Comparison of ENCODE assay signal across 1 cellular context in genomic region chr11:96309001-96309642, GRCh38.
TF ChIP-seq lines count a peak whose summit lies in the region.

No MANE protein-coding gene starts in this region.

TF ChIP-seq in HepG2, 621 proteins besides CTCF, POLR2A, EP300 and RAD21 (continued from another document):
- TF ChIP-seq NONO (IDR thresholded peaks at IDR 0.05): no peak
- no peak for TF ChIP-seq NONO (CRISPR knock-in tag; conservative IDR thresholded peaks at IDR 0.05)
- no peak for TF ChIP-seq MZF1 (CRISPR knock-in tag; IDR thresholded peaks at IDR 0.05; ENCODE audit: borderline replicate concordance)
- TF ChIP-seq PRDM4 (CRISPR knock-in tag; IDR thresholded peaks at IDR 0.05; ENCODE audit: borderline replicate concordance): no peak
- no peak for TF ChIP-seq SOX13 (IDR thresholded peaks at IDR 0.05)
- 0 out of 4 replicates have a peak, but pooled peaks of 1 of the 2 experiments have one; percentile 23 for TF ChIP-seq SOX13 (CRISPR knock-in tag; conservative IDR thresholded peaks at IDR 0.05 in 1 of 2, IDR thresholded peaks at IDR 0.05 in 1 of 2)
- TF ChIP-seq ZNF629 (CRISPR knock-in tag; conservative IDR thresholded peaks at IDR 0.05): no peak
- TF ChIP-seq ZNF652 (CRISPR knock-in tag; IDR thresholded peaks at IDR 0.05; ENCODE audit: borderline replicate concordance, low read depth): 0 out of 2 replicates have a peak, but pooled peaks have one; percentile 34
